ENCODE assay signal across 8 cellular contexts in genomic region chr6:157220485-157220884, GRCh38.
DNase-seq lines count a peak whose midpoint lies in the region; ATAC-seq and TF ChIP-seq lines count a peak whose summit lies in the region.

No MANE protein-coding gene starts in this region.

- no peaks in the 10 kb centered on the region for H3K9me2 ChIP-seq in OCI-LY7 (ENCODE audit: insufficient read depth, low read length)

- DNase-seq in CD8-positive, alpha-beta memory T cell, result no peak
- DNase-seq in OCI-LY7 (ENCODE audit: low spot score) (no peak), dorsolateral prefrontal cortex (peak in 1 of 10 donors; percentile 25), SJCRH30 (no peak), GM13977 (ENCODE audit: low spot score) (no peak), SIG-M5 (lab: John Stamatoyannopoulos, UW) (no peak)

- no peak for ATAC-seq in HG03139 (IDR thresholded peaks at IDR 0.05; ENCODE audit: unreplicated experiment)

- H2AFZ ChIP-seq in OCI-LY7 (ENCODE audit: low read length), result peak overlapping the region; percentile 85
- peak overlapping the region; percentile 79 for H2AFZ ChIP-seq in parathyroid adenoma

- no peaks in the 10 kb centered on the region for H3K79me2 ChIP-seq in OCI-LY7 (ENCODE audit: insufficient read depth, low read depth, low read length)
- no peaks in the 10 kb centered on the region for H3K79me2 ChIP-seq in parathyroid adenoma

- BruUV-seq in OCI-LY7 (replicated peaks; lab: Mats Ljungman, UMichigan), result no TSS peak

- H3K4me2 ChIP-seq in OCI-LY7 (ENCODE audit: low read length) (peak overlapping the region; percentile 69), parathyroid adenoma (ENCODE audit: low read length) (peak overlapping the region; percentile 72)

- H3K27ac Mint-ChIP-seq in CD8-positive, alpha-beta memory T cell, result peak overlapping the region in 6 of 8 donors; percentile 28 to 87 (median 65)

- no peaks in the 10 kb centered on the region for H3K9me3 ChIP-seq in CD8-positive, alpha-beta memory T cell (ENCODE audit: low read length)
- H3K9me3 ChIP-seq in OCI-LY7 (ENCODE audit: low read length), result no peaks in the 10 kb centered on the region
- H3K9me3 ChIP-seq in parathyroid adenoma (ENCODE audit: control insufficient read depth, low read length), result no peaks in the 10 kb centered on the region
- H3K9me3 ChIP-seq in SJCRH30 (replicated peaks), result no peaks in the 10 kb centered on the region

- no peak overlapping the region for H3K9ac ChIP-seq in parathyroid adenoma

- POLR2A ChIA-PET in CD8-positive, alpha-beta memory T cell (lab: Charles Lee), result interaction anchor here (0.5 kb wide), 1 partner anchor 199 kb away, joined by 3 read pairs; no protein-coding TSS in a partner anchor
- POLR2A ChIA-PET in OCI-LY7 (lab: Charles Lee), result interaction anchor here (0.6 to 0.7 kb wide), 2 partner anchors 16 to 41 kb away, joined by 3 read pairs; no protein-coding TSS in a partner anchor

- no peak for TF ChIP-seq CTCF in OCI-LY7 (conservative IDR thresholded peaks at IDR 0.05; ENCODE audit: low read length)
- no peak for TF ChIP-seq CTCF in dorsolateral prefrontal cortex (IDR thresholded peaks at IDR 0.05 in 54 of 56, conservative IDR thresholded peaks at IDR 0.05 in 2 of 56; ENCODE audit: low read depth in 1 of 56, partially characterized antibody in 56 of 56)
- TF ChIP-seq CTCF in parathyroid adenoma (IDR thresholded peaks at IDR 0.05), result no peak
- no peak for TF ChIP-seq CTCF in GM13977 (IDR thresholded peaks at IDR 0.05; ENCODE audit: extremely low read depth, insufficient read depth, missing control alignments)

- H3K4me3 Mint-ChIP-seq in CD8-positive, alpha-beta memory T cell, result peak overlapping the region; percentile 79 to 92 (median 85)

- H3K4me1 Mint-ChIP-seq in CD8-positive, alpha-beta memory T cell, result peaks cover 28 to 33% (median 32%) of the 10 kb centered on the region in 3 donors

- no peaks in the 10 kb centered on the region for H3K27me3 ChIP-seq in CD8-positive, alpha-beta memory T cell (ENCODE audit: insufficient read depth, low read length, poor library complexity, severe bottlenecking)
- H3K27me3 ChIP-seq in dorsolateral prefrontal cortex, result no peaks in the 10 kb centered on the region
- no peaks in the 10 kb centered on the region for H3K27me3 ChIP-seq in parathyroid adenoma (ENCODE audit: control insufficient read depth, insufficient read depth, low read length)
- no peaks in the 10 kb centered on the region for H3K27me3 ChIP-seq in SJCRH30

- H3K4me1 ChIP-seq in CD8-positive, alpha-beta memory T cell (ENCODE audit: insufficient read depth, low read length), result peaks cover 21% of the 10 kb centered on the region
- H3K4me1 ChIP-seq in OCI-LY7 (ENCODE audit: insufficient read depth, low read length, poor library complexity, severe bottlenecking) (peaks cover 25% of the 10 kb centered on the region), parathyroid adenoma (peaks cover 2% of the 10 kb centered on the region), SJCRH30 (peaks cover 10% of the 10 kb centered on the region)

- CTCF ChIA-PET in CD8-positive, alpha-beta memory T cell (lab: Charles Lee), result interaction anchor here (1.1 kb wide), 1 partner anchor 16 kb away, joined by 3 read pairs; no protein-coding TSS in a partner anchor
- CTCF ChIA-PET in OCI-LY7 (lab: Charles Lee; ENCODE audit: unreplicated experiment), result no interaction called here

- H3K36me3 Mint-ChIP-seq in CD8-positive, alpha-beta memory T cell, result no peaks in the 10 kb centered on the region

- peak overlapping the region; percentile 24 for H3K27ac ChIP-seq in CD8-positive, alpha-beta memory T cell (ENCODE audit: low read depth, low read length)
- H3K27ac ChIP-seq in OCI-LY7 (ENCODE audit: low read depth, low read length, poor library complexity, severe bottlenecking), result no peak overlapping the region
- peak overlapping the region in 6 of 59 donors; percentile 1 to 46 (median 22) for H3K27ac ChIP-seq in dorsolateral prefrontal cortex
- H3K27ac ChIP-seq in parathyroid adenoma, result no peak overlapping the region
- no peak overlapping the region for H3K27ac ChIP-seq in SJCRH30

- intact Hi-C loops in OCI-LY7 (cut with micrococcal nuclease; ENCODE audit: unreplicated experiment), result loop anchor here (10.0 kb wide), 1 partner anchor 344 kb away; no protein-coding TSS in a partner anchor
- intact Hi-C loops in dorsolateral prefrontal cortex (cut with DNase I), result no loop called here

- H4K20me1 ChIP-seq in OCI-LY7 (ENCODE audit: insufficient read depth, low read length), result no peaks in the 10 kb centered on the region

- H3K9me3 Mint-ChIP-seq in CD8-positive, alpha-beta memory T cell, result no peaks in the 10 kb centered on the region

- in situ Hi-C loops in GM13977 (cut with MboI; ENCODE audit: low pct_unique_long_range_greater_than_20kb, low sequenced_read_pairs, unreplicated experiment), result no loop called here

- peak overlapping the region; percentile 70 for H3K4me3 ChIP-seq in CD8-positive, alpha-beta memory T cell (ENCODE audit: low read length)
- peak overlapping the region; percentile 63 for H3K4me3 ChIP-seq in OCI-LY7 (ENCODE audit: low read depth, low read length, poor library complexity, severe bottlenecking)
- H3K4me3 ChIP-seq in dorsolateral prefrontal cortex, result peak overlapping the region in 53 of 59 donors; percentile 31 to 73 (median 55)
- H3K4me3 ChIP-seq in parathyroid adenoma (ENCODE audit: low read depth, low read length), result peak overlapping the region; percentile 52
- H3K4me3 ChIP-seq in SJCRH30, result no peak overlapping the region

- H3K36me3 ChIP-seq in CD8-positive, alpha-beta memory T cell (ENCODE audit: insufficient read depth, low read length), result no peaks in the 10 kb centered on the region
- H3K36me3 ChIP-seq in OCI-LY7 (ENCODE audit: insufficient read depth, low read length) (no peaks in the 10 kb centered on the region), parathyroid adenoma (ENCODE audit: control insufficient read depth, insufficient read depth, low read length) (no peaks in the 10 kb centered on the region), SJCRH30 (no peaks in the 10 kb centered on the region)

- H3K27me3 Mint-ChIP-seq in CD8-positive, alpha-beta memory T cell, result peaks cover 0 to 4% of the 10 kb centered on the region in 2 donors
